In the genomic region with DNA sequence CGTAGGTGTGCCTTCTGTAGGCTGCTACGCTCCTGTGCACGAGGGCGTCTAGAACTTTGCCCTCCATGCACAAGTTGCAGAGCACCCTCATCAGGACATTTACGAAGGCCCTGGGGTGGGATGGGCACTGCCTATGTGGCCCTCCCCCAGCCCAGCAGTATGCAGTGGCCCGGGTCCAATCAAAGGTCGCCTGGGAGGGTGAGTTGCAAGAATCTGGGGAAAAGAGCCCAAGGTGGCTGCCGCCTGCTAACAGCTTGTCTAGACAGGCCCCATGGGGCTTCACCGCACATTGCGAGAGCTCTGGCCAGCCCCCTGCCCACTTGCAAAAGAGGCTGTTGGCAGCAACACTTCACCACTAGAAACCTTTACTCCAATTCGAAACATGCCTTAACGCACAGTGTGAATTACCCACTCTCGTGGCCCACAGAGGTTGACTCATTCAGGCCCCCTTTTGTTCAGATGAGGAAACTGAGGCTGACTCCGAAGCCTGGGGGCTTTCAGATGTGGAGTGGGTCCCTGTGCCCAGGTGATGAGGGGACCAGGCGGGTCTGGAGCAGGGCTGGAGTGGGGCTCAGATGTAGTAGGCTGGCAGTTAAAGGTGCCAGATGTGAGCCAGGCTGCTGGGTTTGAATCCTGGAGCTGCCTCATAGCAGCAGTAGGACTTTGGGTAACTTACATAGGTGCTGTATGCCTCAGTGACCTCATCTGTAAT, we compare ENCODE assay signal across 20 cellular contexts. TPM values are rescaled to one million over a fixed set of nuclear protein-coding genes. Genes with fewer than 3 reads are reported as not detected.
DNase-seq lines count a peak whose midpoint lies in the region; ATAC-seq and TF ChIP-seq lines count a peak whose summit lies in the region.
"Had no signal": no experiment of that assay in that cellular context is flagged by ENCODE, and none has a peak within 500 bp of the region (broad histone marks: within the 10 kb centered on the region; RNA-seq: fewer than 3 reads in every experiment).

No MANE protein-coding gene starts in this region.

- no peak for TF ChIP-seq EP300 in SK-N-SH (IDR thresholded peaks at IDR 0.05; ENCODE audit: borderline replicate concordance in 1 of 2, low read depth in 1 of 2, low read length in 1 of 2)

- no peaks in the 10 kb centered on the region for H3K9me3 ChIP-seq in SK-N-SH
- H3K9me3 ChIP-seq: Caco-2, pancreas had no signal

- POLR2A ChIA-PET in SK-N-SH (lab: Yijun Ruan, JAX): no interaction called here

- H4K20me1 ChIP-seq in SK-N-SH (ENCODE audit: insufficient read depth): peaks cover 80% of the 10 kb centered on the region

- H3K36me3 Mint-ChIP-seq in osteocyte (ENCODE audit: unreplicated experiment) (peaks cover 29% of the 10 kb centered on the region), endothelial cell (ENCODE audit: low read depth, unreplicated experiment) (no peaks in the 10 kb centered on the region)

- H3K9me2 ChIP-seq in SK-N-SH: no peaks in the 10 kb centered on the region

- 84% methylated on average over 10 of the region's 15 CpGs for WGBS in SK-N-SH (ENCODE audit: low lambda C conversion rate)
- WGBS in urinary bladder: 35% methylated on average over 15 of the region's 15 CpGs

- peaks cover 85% of the 10 kb centered on the region for H3K4me1 Mint-ChIP-seq in osteocyte (ENCODE audit: unreplicated experiment)
- H3K4me1 Mint-ChIP-seq in endothelial cell (ENCODE audit: unreplicated experiment): peaks cover 17% of the 10 kb centered on the region
- H3K4me1 Mint-ChIP-seq: T-helper 17 cell had no signal

- TF ChIP-seq CTCF in SK-N-SH (IDR thresholded peaks at IDR 0.05) (no peak), fibroblast of pulmonary artery (IDR thresholded peaks at IDR 0.05; ENCODE audit: low read length, missing control alignments) (no peak), osteocyte (IDR thresholded peaks at IDR 0.05) (no peak), endothelial cell (IDR thresholded peaks at IDR 0.05; ENCODE audit: unreplicated experiment) (no peak)

- H3K27me3 Mint-ChIP-seq in osteocyte (ENCODE audit: unreplicated experiment) (no peaks in the 10 kb centered on the region), endothelial cell (ENCODE audit: unreplicated experiment) (peaks cover 1% of the 10 kb centered on the region)

- H3K79me2 ChIP-seq in SK-N-SH (ENCODE audit: insufficient read depth): peaks cover 93% of the 10 kb centered on the region

- H3K4me3 ChIP-seq in SK-N-SH (ENCODE audit: low read depth in 2 of 2, low read length in 1 of 2) (no peak overlapping the region), fibroblast of pulmonary artery (replicated peaks; ENCODE audit: low read depth, low read length) (peak overlapping the region; percentile 7), urinary bladder (ENCODE audit: low read depth, low read length) (peak overlapping the region; percentile 63)

- no peaks in the 10 kb centered on the region for H3K27me3 ChIP-seq in SK-N-SH (ENCODE audit: insufficient read depth)
- H3K27me3 ChIP-seq: pancreas had no signal

- no peak overlapping the region; the same call in 1 of the 2 replicates for H3K9ac ChIP-seq in SK-N-SH

- TF ChIP-seq RAD21 in SK-N-SH (IDR thresholded peaks at IDR 0.05; ENCODE audit: low read length): no peak

- H3K4me3 Mint-ChIP-seq in osteocyte (ENCODE audit: unreplicated experiment): peak overlapping the region; percentile 91
- H3K4me3 Mint-ChIP-seq in endothelial cell (ENCODE audit: unreplicated experiment): no peak overlapping the region
- H3K4me3 Mint-ChIP-seq: T-helper 17 cell had no signal

- no peaks in the 10 kb centered on the region for H3K9me3 Mint-ChIP-seq in osteocyte (ENCODE audit: unreplicated experiment)
- no peaks in the 10 kb centered on the region for H3K9me3 Mint-ChIP-seq in endothelial cell (ENCODE audit: unreplicated experiment)

- ATAC-seq in SK-N-SH treated with all-trans-retinoic acid at 6 μM for 48 hours: no peak
- ATAC-seq: T-helper 17 cell had no signal

- no peak overlapping the region for H2AFZ ChIP-seq in SK-N-SH (ENCODE audit: low read depth)

- CTCF ChIA-PET in SK-N-SH (lab: Yijun Ruan, JAX): interaction anchor here (0.9 to 52.5 kb wide), 2 partner anchors 31 to 39 kb away, joined by 3 to 1751 read pairs; partner anchors contain the start of genes IL17B and PCYOX1L

- H3K4me1 ChIP-seq in SK-N-SH (ENCODE audit: control insufficient read depth in 1 of 2, insufficient read depth in 2 of 2, low read depth in 1 of 2, low read length in 1 of 2) (peaks cover 35 to 80% of the 10 kb centered on the region in 2 experiments), urinary bladder (ENCODE audit: insufficient read depth) (no peaks in the 10 kb centered on the region)
- H3K4me1 ChIP-seq: Caco-2, pancreas had no signal

- peak overlapping the region in 1 of 2 experiments; percentile 18; a peak in 1 of 4 replicates for H3K27ac ChIP-seq in SK-N-SH (ENCODE audit: low read depth in 2 of 2, low read length in 1 of 2)
- H3K27ac ChIP-seq in urinary bladder (ENCODE audit: low read depth): peak overlapping the region; percentile 75
- H3K27ac ChIP-seq: 22Rv1, pancreas had no signal

- H3K27ac Mint-ChIP-seq in osteocyte (ENCODE audit: unreplicated experiment): peak overlapping the region; percentile 56
- H3K27ac Mint-ChIP-seq in endothelial cell (ENCODE audit: unreplicated experiment): no peak overlapping the region

- no peak for DNase-seq in SK-N-SH
- no peak for DNase-seq in fibroblast of pulmonary artery (ENCODE audit: low read depth)
- no peak for DNase-seq in osteocyte (ENCODE audit: extremely low spot score, unreplicated experiment)
- no peak for DNase-seq in SIG-M5 (lab: John Stamatoyannopoulos, UW)
- no peak for DNase-seq in endothelial cell (ENCODE audit: low spot score)
- DNase-seq in NCI-H2196 treated with DMSO at 0.1 percent for 48 hours (lab: John Stamatoyannopoulos, UW; ENCODE audit: unreplicated experiment): no peak
- DNase-seq: activated CD4-positive, alpha-beta T cell treated with anti-CD3 and anti-CD28 coated beads for 4 hours; activated T-cell treated with anti-CD3 and anti-CD28 coated beads, Interleukin-2, amount 50 U/mL, for 1 hour; Caco-2; effector CD8-positive, alpha-beta T cell; hippocampal formation; NCI-H1436; NCI-H524; pancreas; stimulated activated CD4-positive, alpha-beta T cell treated with anti-CD3 and anti-CD28 coated beads, Interleukin-2, amount 100 ng/mL, for 24 hours; T-helper 17 cell had no signal

- H3F3A ChIP-seq in SK-N-SH (replicated peaks; ENCODE audit: insufficient read depth): peaks cover 26% of the 10 kb centered on the region

- H3K36me3 ChIP-seq in SK-N-SH (replicated peaks in 1 of 2; ENCODE audit: control insufficient read depth in 1 of 2, insufficient read depth in 2 of 2, low read length in 1 of 2) (peaks cover 0 to 22% of the 10 kb centered on the region in 2 experiments), urinary bladder (ENCODE audit: insufficient read depth) (no peaks in the 10 kb centered on the region)
- H3K36me3 ChIP-seq: pancreas had no signal

- peak overlapping the region; percentile 91; the same call in 1 of the 2 replicates for H3K4me2 ChIP-seq in SK-N-SH

TF ChIP-seq in SK-N-SH, 30 proteins besides CTCF, POLR2A, EP300 and RAD21 (continues in another document):
- TF ChIP-seq, protein P1, sequence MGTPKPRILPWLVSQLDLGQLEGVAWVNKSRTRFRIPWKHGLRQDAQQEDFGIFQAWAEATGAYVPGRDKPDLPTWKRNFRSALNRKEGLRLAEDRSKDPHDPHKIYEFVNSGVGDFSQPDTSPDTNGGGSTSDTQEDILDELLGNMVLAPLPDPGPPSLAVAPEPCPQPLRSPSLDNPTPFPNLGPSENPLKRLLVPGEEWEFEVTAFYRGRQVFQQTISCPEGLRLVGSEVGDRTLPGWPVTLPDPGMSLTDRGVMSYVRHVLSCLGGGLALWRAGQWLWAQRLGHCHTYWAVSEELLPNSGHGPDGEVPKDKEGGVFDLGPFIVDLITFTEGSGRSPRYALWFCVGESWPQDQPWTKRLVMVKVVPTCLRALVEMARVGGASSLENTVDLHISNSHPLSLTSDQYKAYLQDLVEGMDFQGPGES (IDR thresholded peaks at IDR 0.05; ENCODE audit: low read depth, low read length): no peak
- TF ChIP-seq RXRA (IDR thresholded peaks at IDR 0.05; ENCODE audit: borderline replicate concordance, low read depth) (no peak), SMC3 (IDR thresholded peaks at IDR 0.05; ENCODE audit: low read depth, low read length) (no peak)

TF ChIP-seq in SK-N-SH treated with all-trans-retinoic acid at 6 μM for 48 hours, 23 proteins besides CTCF, POLR2A, EP300 and RAD21 (continues in another document):
- TF ChIP-seq ISL1 (CRISPR knock-in tag; IDR thresholded peaks at IDR 0.05) (no peak), TOX (CRISPR knock-in tag; IDR thresholded peaks at IDR 0.05; ENCODE audit: borderline replicate concordance) (no peak), GLIS3 (CRISPR knock-in tag; IDR thresholded peaks at IDR 0.05) (no peak), ZNF70 (CRISPR knock-in tag; IDR thresholded peaks at IDR 0.05) (no peak), SNAI2 (CRISPR knock-in tag; IDR thresholded peaks at IDR 0.05) (no peak), ARNTL (CRISPR knock-in tag; IDR thresholded peaks at IDR 0.05; ENCODE audit: borderline replicate concordance, low read depth) (no peak), PATZ1 (CRISPR knock-in tag; IDR thresholded peaks at IDR 0.05; ENCODE audit: borderline replicate concordance) (no peak)

RNA-seq across cellular contexts. Expression of gene IL17B, which starts 31.8 kb away (rescaled TPM):
- polyA plus RNA-seq in SK-N-SH (2012; rRNA removed): 0.16 TPM in 1 of 2 replicates, not detected in the other
- polyA plus RNA-seq in SK-N-SH (2012; cell fraction: cytosol; rRNA removed): 0.09 TPM in 1 of 2 replicates, not detected in the other
- polyA plus RNA-seq in SK-N-SH (2012; cell fraction: nucleus; rRNA removed): 0.29 TPM in 1 of 2 replicates, not detected in the other
- total RNA-seq in osteocyte: not detected in 2 replicates
- 8.9 TPM for total RNA-seq in urinary bladder
- 3.7 TPM for polyA plus RNA-seq in urinary bladder
- not detected for total RNA-seq in endothelial cell (ENCODE audit: unreplicated experiment)
- total RNA-seq: Caco-2, liver, pancreas, T-helper 17 cell had no signal
- polyA plus RNA-seq: liver, pancreas had no signal

RNA-seq across cellular contexts. Expression of gene PCYOX1L, which starts 53.0 kb away (rescaled TPM):
- polyA plus RNA-seq in SK-N-SH (2012; rRNA removed): 17.4 and 17.5 TPM in 2 replicates
- polyA plus RNA-seq in SK-N-SH (2012; cell fraction: cytosol; rRNA removed): 11.3 and 13.9 TPM in 2 replicates
- 22.3 and 27.6 TPM in 2 replicates for polyA plus RNA-seq in SK-N-SH (2012; cell fraction: nucleus; rRNA removed)
- total RNA-seq in osteocyte: 7.7 TPM in 2 replicates
- 8.1 TPM for total RNA-seq in urinary bladder
- polyA plus RNA-seq in urinary bladder: 7.8 TPM
- 18.3 TPM for total RNA-seq in endothelial cell (ENCODE audit: unreplicated experiment)

Comparison
In these comparisons a context has a peak if more than half of its experiments do, and no peak if none do; other contexts are left out.
1. H3K4me3 ChIP-seq: peak in fibroblast of pulmonary artery (single experiment) and urinary bladder (single experiment); none in SK-N-SH (0 of 2).